Comparison of ENCODE assay signal across 9 cellular contexts in the genomic region with DNA sequence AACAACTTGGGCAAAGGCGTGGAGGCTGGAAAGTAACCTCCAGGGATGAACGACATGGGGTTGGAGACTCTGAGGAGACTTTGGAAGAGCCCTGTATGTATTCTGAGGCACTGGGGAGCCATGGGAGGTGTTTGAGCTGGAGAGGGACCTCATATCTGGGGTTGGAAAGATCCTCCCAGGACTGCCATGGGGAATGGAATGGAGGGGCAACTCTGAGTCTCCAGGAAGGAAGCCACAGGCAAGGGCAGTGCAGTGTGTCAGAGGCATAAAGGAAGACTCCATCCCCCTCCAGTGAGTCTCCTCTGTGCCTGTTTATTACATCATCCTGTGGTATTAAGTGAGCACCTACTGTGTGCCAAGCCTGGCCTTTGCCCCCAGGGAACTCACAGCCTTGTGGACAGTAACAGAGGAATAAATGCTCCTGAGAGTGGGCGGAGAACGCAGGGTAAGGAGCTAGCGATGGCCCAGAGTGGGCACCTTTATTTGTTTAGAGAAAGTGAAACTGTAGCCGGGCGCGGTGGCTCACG. TPM values are rescaled to one million over a fixed set of nuclear protein-coding genes. Genes with fewer than 3 reads are reported as not detected.
DNase-seq lines count a peak whose midpoint lies in the region; ATAC-seq and TF ChIP-seq lines count a peak whose summit lies in the region.
"Had no signal": no experiment of that assay in that cellular context is flagged by ENCODE, and none has a peak within 500 bp of the region (broad histone marks: within the 10 kb centered on the region; RNA-seq: fewer than 3 reads in every experiment).

No MANE protein-coding gene starts in this region.

- no peaks in the 10 kb centered on the region for H3K9me2 ChIP-seq in neural cell (ENCODE audit: insufficient read depth, low read length)

- H3K27ac ChIP-seq in breast epithelium (peak overlapping the region; percentile 86 to 99), neural cell (ENCODE audit: low read length) (no peak overlapping the region)

- no peak overlapping the region for H3K4me2 ChIP-seq in neural cell (ENCODE audit: low read length)

- H3K4me1 ChIP-seq in breast epithelium = peaks cover 17 to 25% of the 10 kb centered on the region in 2 donors

- no peak overlapping the region for H2AFZ ChIP-seq in neural cell (ENCODE audit: low read depth, low read length)

- no peak for TF ChIP-seq EP300 in neural cell (conservative IDR thresholded peaks at IDR 0.05; ENCODE audit: poor library complexity, severe bottlenecking)

- H3K9ac ChIP-seq in neural cell (ENCODE audit: low read length) = peak overlapping the region; percentile 40

- H3F3A ChIP-seq in neural cell (ENCODE audit: insufficient read depth, low read length, poor library complexity, severe bottlenecking) = peaks cover 4% of the 10 kb centered on the region

- TF ChIP-seq RAD21 in neural cell (conservative IDR thresholded peaks at IDR 0.05) = no peak

- H3K27me3 ChIP-seq in breast epithelium (no peaks in the 10 kb centered on the region), neural cell (ENCODE audit: insufficient read depth, low read depth, low read length) (no peaks in the 10 kb centered on the region)

- H4K20me1 ChIP-seq in neural cell (ENCODE audit: insufficient read depth) = peaks cover 42% of the 10 kb centered on the region

- H3K9me3 Mint-ChIP-seq in IgD-negative memory B cell = no peaks in the 10 kb centered on the region

- H3K27ac Mint-ChIP-seq in IgD-negative memory B cell = peak overlapping the region; percentile 95 to 100 (median 98)

- peaks cover 24 to 39% (median 27%) of the 10 kb centered on the region in 3 donors for H3K4me1 Mint-ChIP-seq in IgD-negative memory B cell

- peak overlapping the region; percentile 72 to 98 (median 86) for H3K4me3 Mint-ChIP-seq in IgD-negative memory B cell

- no peak for TF ChIP-seq POLR2A in breast epithelium (IDR thresholded peaks at IDR 0.05)

- H3K36me3 Mint-ChIP-seq in IgD-negative memory B cell = peaks cover 14% of the 10 kb centered on the region

- no peak for TF ChIP-seq CTCF in AG10803 (conservative IDR thresholded peaks at IDR 0.05; ENCODE audit: low read length)
- no peak for TF ChIP-seq CTCF in breast epithelium (IDR thresholded peaks at IDR 0.05)
- no peak for TF ChIP-seq CTCF in neural cell (IDR thresholded peaks at IDR 0.05; ENCODE audit: poor library complexity, severe bottlenecking)

- H3K9me3 ChIP-seq in breast epithelium (no peaks in the 10 kb centered on the region), neural cell (ENCODE audit: low read length) (no peaks in the 10 kb centered on the region)

- H3K4me3 ChIP-seq in AG10803 (ENCODE audit: low read length) (peak overlapping the region; percentile 50), breast epithelium (peak overlapping the region; percentile 18 to 100 (median 20)), neural cell (ENCODE audit: low read length) (peak overlapping the region; percentile 99)

- peaks cover 42% of the 10 kb centered on the region for H3K79me2 ChIP-seq in neural cell (replicated peaks; ENCODE audit: insufficient read depth, low read length)

- DNase-seq in AG10803 (ENCODE audit: low read depth) (no peak), breast epithelium (ENCODE audit: low spot score in 2 of 2) (no peak), DMS53 (lab: John Stamatoyannopoulos, UW) (no peak), COR-L47 (lab: John Stamatoyannopoulos, UW) (no peak)
- DNase-seq in stimulated activated CD4-positive, alpha-beta T cell treated with anti-CD3 and anti-CD28 coated beads, Interleukin-1b, Interleukin-23, amount 100 ng/mL, for 48 hours = no peak
- DNase-seq: SIG-M5 had no signal

- H3K36me3 ChIP-seq in breast epithelium (no peaks in the 10 kb centered on the region), neural cell (ENCODE audit: insufficient read depth, low read length) (no peaks in the 10 kb centered on the region)

- H3K27me3 Mint-ChIP-seq in IgD-negative memory B cell = no peaks in the 10 kb centered on the region

- no peak for ATAC-seq in HG03565 (IDR thresholded peaks at IDR 0.05; ENCODE audit: unreplicated experiment)

- intact Hi-C loops in breast epithelium (cut with DNase I; ENCODE audit: low total_unique reads) = loop anchor here (5.0 to 10.0 kb wide), 2 partner anchors 37 to 109 kb away; partner anchors contain the start of genes DOT1L, PLEKHJ1 and SF3A2

TF ChIP-seq in neural cell, 6 proteins besides CTCF, POLR2A, EP300 and RAD21:
- TF ChIP-seq, protein P1, sequence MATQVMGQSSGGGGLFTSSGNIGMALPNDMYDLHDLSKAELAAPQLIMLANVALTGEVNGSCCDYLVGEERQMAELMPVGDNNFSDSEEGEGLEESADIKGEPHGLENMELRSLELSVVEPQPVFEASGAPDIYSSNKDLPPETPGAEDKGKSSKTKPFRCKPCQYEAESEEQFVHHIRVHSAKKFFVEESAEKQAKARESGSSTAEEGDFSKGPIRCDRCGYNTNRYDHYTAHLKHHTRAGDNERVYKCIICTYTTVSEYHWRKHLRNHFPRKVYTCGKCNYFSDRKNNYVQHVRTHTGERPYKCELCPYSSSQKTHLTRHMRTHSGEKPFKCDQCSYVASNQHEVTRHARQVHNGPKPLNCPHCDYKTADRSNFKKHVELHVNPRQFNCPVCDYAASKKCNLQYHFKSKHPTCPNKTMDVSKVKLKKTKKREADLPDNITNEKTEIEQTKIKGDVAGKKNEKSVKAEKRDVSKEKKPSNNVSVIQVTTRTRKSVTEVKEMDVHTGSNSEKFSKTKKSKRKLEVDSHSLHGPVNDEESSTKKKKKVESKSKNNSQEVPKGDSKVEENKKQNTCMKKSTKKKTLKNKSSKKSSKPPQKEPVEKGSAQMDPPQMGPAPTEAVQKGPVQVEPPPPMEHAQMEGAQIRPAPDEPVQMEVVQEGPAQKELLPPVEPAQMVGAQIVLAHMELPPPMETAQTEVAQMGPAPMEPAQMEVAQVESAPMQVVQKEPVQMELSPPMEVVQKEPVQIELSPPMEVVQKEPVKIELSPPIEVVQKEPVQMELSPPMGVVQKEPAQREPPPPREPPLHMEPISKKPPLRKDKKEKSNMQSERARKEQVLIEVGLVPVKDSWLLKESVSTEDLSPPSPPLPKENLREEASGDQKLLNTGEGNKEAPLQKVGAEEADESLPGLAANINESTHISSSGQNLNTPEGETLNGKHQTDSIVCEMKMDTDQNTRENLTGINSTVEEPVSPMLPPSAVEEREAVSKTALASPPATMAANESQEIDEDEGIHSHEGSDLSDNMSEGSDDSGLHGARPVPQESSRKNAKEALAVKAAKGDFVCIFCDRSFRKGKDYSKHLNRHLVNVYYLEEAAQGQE (IDR thresholded peaks at IDR 0.05; ENCODE audit: borderline replicate concordance) = no peak
- TF ChIP-seq POLR2AphosphoS5 (IDR thresholded peaks at IDR 0.05) = no peak
- no peak for TF ChIP-seq TAF1 (IDR thresholded peaks at IDR 0.05; ENCODE audit: low read depth)
- TF ChIP-seq EZH2 (IDR thresholded peaks at IDR 0.05; ENCODE audit: borderline replicate concordance, insufficient read depth, low read length, poor library complexity, severe bottlenecking) = no peak
- no peak for TF ChIP-seq MXI1 (conservative IDR thresholded peaks at IDR 0.05; ENCODE audit: poor library complexity, severe bottlenecking)
- no peak for TF ChIP-seq SMC3 (conservative IDR thresholded peaks at IDR 0.05; ENCODE audit: poor library complexity)

RNA-seq across cellular contexts. Expression of gene PEAK3, which starts 7.7 kb away (rescaled TPM):
- 0.26 TPM for polyA plus RNA-seq in IgD-negative memory B cell
- total RNA-seq in breast epithelium = 1 to 10 TPM in 1 of 3 donors, not detected in 2; 1.8 TPM
- not detected in 2 replicates for polyA plus RNA-seq in neural cell
- not detected in 2 replicates for polyA minus RNA-seq in neural cell

RNA-seq across cellular contexts. Expression of gene JSRP1, which starts 18.0 kb away (rescaled TPM):
- 4.3 TPM for polyA plus RNA-seq in IgD-negative memory B cell
- 1 to 10 TPM in 2 of 3 donors, not detected in 1; 1.0 to 2.3 TPM for total RNA-seq in breast epithelium
- polyA plus RNA-seq in neural cell = 1.3 and 1.4 TPM in 2 replicates
- 4.9 TPM in 1 of 2 replicates, not detected in the other for polyA minus RNA-seq in neural cell

RNA-seq across cellular contexts. Expression of gene AMH, which starts 25.1 kb away (rescaled TPM):
- polyA plus RNA-seq in IgD-negative memory B cell (0.15 TPM), neural cell (57.5 and 71.5 TPM in 2 replicates)
- total RNA-seq in breast epithelium = 1 to 10 TPM in 2 of 3 donors, not detected in 1; 2.5 to 3.9 TPM
- 12.7 and 12.8 TPM in 2 replicates for polyA minus RNA-seq in neural cell

RNA-seq across cellular contexts. Expression of gene LINGO3, which starts 33.7 kb away (rescaled TPM):
- polyA plus RNA-seq in IgD-negative memory B cell (14.7 TPM), neural cell (1.2 and 2.7 TPM in 2 replicates)
- under 1 TPM in 2 of 3 donors, not detected in 1; 0.16 to 0.33 TPM for total RNA-seq in breast epithelium
- 2.5 and 2.7 TPM in 2 replicates for polyA minus RNA-seq in neural cell

RNA-seq across cellular contexts. Expression of gene SF3A2, which starts 37.6 kb away (rescaled TPM):
- 37.8 TPM for polyA plus RNA-seq in IgD-negative memory B cell
- total RNA-seq in breast epithelium = 10 to 100 TPM; 32.6 to 38.0 (median 33.3) TPM
- polyA plus RNA-seq in neural cell = 14.4 and 51.6 TPM in 2 replicates
- 50.2 and 51.4 TPM in 2 replicates for polyA minus RNA-seq in neural cell

Comparison
In these comparisons a context has a peak if more than half of its experiments do, and no peak if none do; other contexts are left out.
1. H3K4me3 ChIP-seq: peak in every context shown above with its lines; median percentile 99 in neural cell; 50 in AG10803; 20 in breast epithelium.
2. RNA of gene AMH, which starts 25.1 kb away (polyA plus RNA-seq): 57.5 to 71.5 TPM in neural cell; 0.15 TPM in IgD-negative memory B cell (single experiment); every median in the first group is over 10 times any median in the second.